ENCODE assay signal across 1 cellular context in genomic region chr16:24810951-24811843, GRCh38.
TF ChIP-seq lines count a peak whose summit lies in the region.

No MANE protein-coding gene starts in this region.

TF ChIP-seq in HepG2, 621 proteins besides CTCF, POLR2A, EP300 and RAD21:
- TF ChIP-seq, protein P1, sequence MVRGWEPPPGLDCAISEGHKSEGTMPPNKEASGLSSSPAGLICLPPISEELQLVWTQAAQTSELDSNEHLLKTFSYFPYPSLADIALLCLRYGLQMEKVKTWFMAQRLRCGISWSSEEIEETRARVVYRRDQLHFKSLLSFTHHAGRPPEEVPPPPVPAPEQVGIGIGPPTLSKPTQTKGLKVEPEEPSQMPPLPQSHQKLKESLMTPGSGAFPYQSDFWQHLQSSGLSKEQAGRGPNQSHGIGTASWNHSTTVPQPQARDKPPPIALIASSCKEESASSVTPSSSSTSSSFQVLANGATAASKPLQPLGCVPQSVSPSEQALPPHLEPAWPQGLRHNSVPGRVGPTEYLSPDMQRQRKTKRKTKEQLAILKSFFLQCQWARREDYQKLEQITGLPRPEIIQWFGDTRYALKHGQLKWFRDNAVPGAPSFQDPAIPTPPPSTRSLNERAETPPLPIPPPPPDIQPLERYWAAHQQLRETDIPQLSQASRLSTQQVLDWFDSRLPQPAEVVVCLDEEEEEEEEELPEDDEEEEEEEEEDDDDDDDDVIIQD (CRISPR knock-in tag; IDR thresholded peaks at IDR 0.05; ENCODE audit: low read depth), result no peak
- TF ChIP-seq ZNF331 (CRISPR knock-in tag; IDR thresholded peaks at IDR 0.05) (no peak), ESRRA (CRISPR knock-in tag; IDR thresholded peaks at IDR 0.05; ENCODE audit: low read depth) (no peak), REPIN1 (CRISPR knock-in tag; IDR thresholded peaks at IDR 0.05; ENCODE audit: borderline replicate concordance, low read depth) (no peak), ZBTB7B (CRISPR knock-in tag; IDR thresholded peaks at IDR 0.05) (no peak), HNF1A (IDR thresholded peaks at IDR 0.05; ENCODE audit: low read depth) (no peak), HNF1A (CRISPR knock-in tag; IDR thresholded peaks at IDR 0.05; ENCODE audit: borderline replicate concordance) (no peak), ATF5 (CRISPR knock-in tag; IDR thresholded peaks at IDR 0.05; ENCODE audit: low read depth) (no peak), GZF1 (CRISPR knock-in tag; IDR thresholded peaks at IDR 0.05) (no peak), PAWR (CRISPR knock-in tag; IDR thresholded peaks at IDR 0.05; ENCODE audit: borderline replicate concordance) (no peak)
- TF ChIP-seq, protein P2, sequence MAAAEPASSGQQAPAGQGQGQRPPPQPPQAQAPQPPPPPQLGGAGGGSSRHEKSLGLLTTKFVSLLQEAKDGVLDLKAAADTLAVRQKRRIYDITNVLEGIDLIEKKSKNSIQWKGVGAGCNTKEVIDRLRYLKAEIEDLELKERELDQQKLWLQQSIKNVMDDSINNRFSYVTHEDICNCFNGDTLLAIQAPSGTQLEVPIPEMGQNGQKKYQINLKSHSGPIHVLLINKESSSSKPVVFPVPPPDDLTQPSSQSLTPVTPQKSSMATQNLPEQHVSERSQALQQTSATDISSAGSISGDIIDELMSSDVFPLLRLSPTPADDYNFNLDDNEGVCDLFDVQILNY (CRISPR knock-in tag; conservative IDR thresholded peaks at IDR 0.05), result no peak
- TF ChIP-seq, protein P3, sequence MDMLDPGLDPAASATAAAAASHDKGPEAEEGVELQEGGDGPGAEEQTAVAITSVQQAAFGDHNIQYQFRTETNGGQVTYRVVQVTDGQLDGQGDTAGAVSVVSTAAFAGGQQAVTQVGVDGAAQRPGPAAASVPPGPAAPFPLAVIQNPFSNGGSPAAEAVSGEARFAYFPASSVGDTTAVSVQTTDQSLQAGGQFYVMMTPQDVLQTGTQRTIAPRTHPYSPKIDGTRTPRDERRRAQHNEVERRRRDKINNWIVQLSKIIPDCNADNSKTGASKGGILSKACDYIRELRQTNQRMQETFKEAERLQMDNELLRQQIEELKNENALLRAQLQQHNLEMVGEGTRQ (IDR thresholded peaks at IDR 0.05; ENCODE audit: low read depth, low read length), result no peak
- TF ChIP-seq, protein P3 (CRISPR knock-in tag; IDR thresholded peaks at IDR 0.05; ENCODE audit: borderline replicate concordance), result no peak
- TF ChIP-seq, protein P4, sequence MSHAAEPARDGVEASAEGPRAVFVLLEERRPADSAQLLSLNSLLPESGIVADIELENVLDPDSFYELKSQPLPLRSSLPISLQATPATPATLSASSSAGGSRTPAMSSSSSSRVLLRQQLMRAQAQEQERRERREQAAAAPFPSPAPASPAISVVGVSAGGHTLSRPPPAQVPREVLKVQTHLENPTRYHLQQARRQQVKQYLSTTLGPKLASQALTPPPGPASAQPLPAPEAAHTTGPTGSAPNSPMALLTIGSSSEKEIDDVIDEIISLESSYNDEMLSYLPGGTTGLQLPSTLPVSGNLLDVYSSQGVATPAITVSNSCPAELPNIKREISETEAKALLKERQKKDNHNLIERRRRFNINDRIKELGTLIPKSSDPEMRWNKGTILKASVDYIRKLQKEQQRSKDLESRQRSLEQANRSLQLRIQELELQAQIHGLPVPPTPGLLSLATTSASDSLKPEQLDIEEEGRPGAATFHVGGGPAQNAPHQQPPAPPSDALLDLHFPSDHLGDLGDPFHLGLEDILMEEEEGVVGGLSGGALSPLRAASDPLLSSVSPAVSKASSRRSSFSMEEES (CRISPR knock-in tag; IDR thresholded peaks at IDR 0.05), result no peak
- TF ChIP-seq, protein P5, sequence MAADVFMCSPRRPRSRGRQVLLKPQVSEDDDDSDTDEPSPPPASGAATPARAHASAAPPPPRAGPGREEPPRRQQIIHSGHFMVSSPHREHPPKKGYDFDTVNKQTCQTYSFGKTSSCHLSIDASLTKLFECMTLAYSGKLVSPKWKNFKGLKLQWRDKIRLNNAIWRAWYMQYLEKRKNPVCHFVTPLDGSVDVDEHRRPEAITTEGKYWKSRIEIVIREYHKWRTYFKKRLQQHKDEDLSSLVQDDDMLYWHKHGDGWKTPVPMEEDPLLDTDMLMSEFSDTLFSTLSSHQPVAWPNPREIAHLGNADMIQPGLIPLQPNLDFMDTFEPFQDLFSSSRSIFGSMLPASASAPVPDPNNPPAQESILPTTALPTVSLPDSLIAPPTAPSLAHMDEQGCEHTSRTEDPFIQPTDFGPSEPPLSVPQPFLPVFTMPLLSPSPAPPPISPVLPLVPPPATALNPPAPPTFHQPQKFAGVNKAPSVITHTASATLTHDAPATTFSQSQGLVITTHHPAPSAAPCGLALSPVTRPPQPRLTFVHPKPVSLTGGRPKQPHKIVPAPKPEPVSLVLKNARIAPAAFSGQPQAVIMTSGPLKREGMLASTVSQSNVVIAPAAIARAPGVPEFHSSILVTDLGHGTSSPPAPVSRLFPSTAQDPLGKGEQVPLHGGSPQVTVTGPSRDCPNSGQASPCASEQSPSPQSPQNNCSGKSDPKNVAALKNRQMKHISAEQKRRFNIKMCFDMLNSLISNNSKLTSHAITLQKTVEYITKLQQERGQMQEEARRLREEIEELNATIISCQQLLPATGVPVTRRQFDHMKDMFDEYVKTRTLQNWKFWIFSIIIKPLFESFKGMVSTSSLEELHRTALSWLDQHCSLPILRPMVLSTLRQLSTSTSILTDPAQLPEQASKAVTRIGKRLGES (CRISPR knock-in tag; IDR thresholded peaks at IDR 0.05; ENCODE audit: borderline replicate concordance), result no peak
